In genomic region chr7:121397346-121397745, GRCh38 we compare ENCODE assay signal across 13 cellular contexts. TPM values are rescaled to one million over a fixed set of nuclear protein-coding genes. Genes with fewer than 3 reads are reported as not detected.
A peak's percentile ranks its signal among the peaks of the same experiment; 100 is the strongest.
DNase-seq lines count a peak whose midpoint lies in the region; ATAC-seq, FAIRE-seq and TF ChIP-seq lines count a peak whose summit lies in the region.
"Had no signal": no experiment of that assay in that cellular context is flagged by ENCODE, and none has a peak within 500 bp of the region (broad histone marks: within the 10 kb centered on the region; RNA-seq: fewer than 3 reads in every experiment).

No MANE protein-coding gene starts in this region.

- POLR2A ChIA-PET in naive thymus-derived CD8-positive, alpha-beta T cell (lab: Charles Lee): interaction anchor here (1.3 to 2.3 kb wide), 2 partner anchors 11 to 44 kb away, joined by 5 to 8 read pairs; no protein-coding TSS in a partner anchor

- H3K36me3 Mint-ChIP-seq in activated T-helper 17 cell treated with anti-CD3 and anti-CD28 coated beads, Interleukin-2, amount 50 U/mL, for 72 hours (ENCODE audit: low read depth): peaks cover 7% of the 10 kb centered on the region
- H3K36me3 Mint-ChIP-seq in naive thymus-derived CD8-positive, alpha-beta T cell: peaks cover 2 to 4% (median 4%) of the 10 kb centered on the region in 3 donors

- no peak for ATAC-seq in activated T-helper 17 cell treated with anti-CD3 and anti-CD28 coated beads, Interleukin-2, amount 50 U/mL, for 72 hours (replicated peaks)
- ATAC-seq in naive thymus-derived CD8-positive, alpha-beta T cell: no peak
- no peak for ATAC-seq in sciatic nerve

- H3K4me3 ChIP-seq in foreskin fibroblast (ENCODE audit: low read depth in 1 of 2, low read length in 2 of 2): no peak overlapping the region

- H3K9me3 Mint-ChIP-seq in activated T-helper 17 cell treated with anti-CD3 and anti-CD28 coated beads, Interleukin-2, amount 50 U/mL, for 72 hours: no peaks in the 10 kb centered on the region
- H3K9me3 Mint-ChIP-seq in naive thymus-derived CD8-positive, alpha-beta T cell: peaks cover 0 to 3% (median 0%) of the 10 kb centered on the region in 9 donors

- TF ChIP-seq CTCF in foreskin fibroblast (IDR thresholded peaks at IDR 0.05; ENCODE audit: low read depth, low read length): no peak

- DNase-seq in NCI-H524 (lab: John Stamatoyannopoulos, UW): peak; percentile 13 to 62
- DNase-seq in NCI-H524 treated with DMSO at 0.1 percent for 48 hours (lab: John Stamatoyannopoulos, UW): no peak
- DNase-seq in HT-29 (ENCODE audit: low spot score): peak; percentile 66
- no peak for DNase-seq in naive thymus-derived CD8-positive, alpha-beta T cell
- DNase-seq in foreskin fibroblast: no peak
- no peak for DNase-seq in RCC 7860 (ENCODE audit: low spot score)
- no peak for DNase-seq in sciatic nerve (ENCODE audit: low spot score)
- DNase-seq: activated effector memory CD4-positive, alpha-beta T cell treated with anti-CD3 and anti-CD28 coated beads, Interleukin-2, amount 50 U/mL, for 16 hours; NCI-H1105 treated with DMSO at 0.1 percent for 48 hours; posterior cingulate gyrus; stimulated activated CD4-positive, alpha-beta T cell treated with anti-CD3 and anti-CD28 coated beads, Interleukin-4, amount 100 ng/mL, for 24 hours; substantia nigra had no signal

- H3K27me3 Mint-ChIP-seq in activated T-helper 17 cell treated with anti-CD3 and anti-CD28 coated beads, Interleukin-2, amount 50 U/mL, for 72 hours: no peaks in the 10 kb centered on the region
- no peaks in the 10 kb centered on the region for H3K27me3 Mint-ChIP-seq in naive thymus-derived CD8-positive, alpha-beta T cell

- no peak for FAIRE-seq in RCC 7860 (lab: Jason Lieb, UNC)

- peak overlapping the region; percentile 83 for H3K4me3 Mint-ChIP-seq in activated T-helper 17 cell treated with anti-CD3 and anti-CD28 coated beads, Interleukin-2, amount 50 U/mL, for 72 hours
- H3K4me3 Mint-ChIP-seq in naive thymus-derived CD8-positive, alpha-beta T cell: peak overlapping the region in 9 of 10 donors; percentile 8 to 89 (median 64)

- intact Hi-C loops in sciatic nerve (cut with DNase I): no loop called here

- H3K4me1 Mint-ChIP-seq in activated T-helper 17 cell treated with anti-CD3 and anti-CD28 coated beads, Interleukin-2, amount 50 U/mL, for 72 hours: peaks cover under 1% of the 10 kb centered on the region
- peaks cover 6 to 28% (median 13%) of the 10 kb centered on the region in 4 donors for H3K4me1 Mint-ChIP-seq in naive thymus-derived CD8-positive, alpha-beta T cell

- H3K27ac Mint-ChIP-seq in activated T-helper 17 cell treated with anti-CD3 and anti-CD28 coated beads, Interleukin-2, amount 50 U/mL, for 72 hours: no peak overlapping the region
- peak overlapping the region in 4 of 10 donors; percentile 19 to 70 (median 44) for H3K27ac Mint-ChIP-seq in naive thymus-derived CD8-positive, alpha-beta T cell

RNA-seq across cellular contexts. Expression of gene FAM3C, which starts 1.2 kb away (rescaled TPM):
- 37.4 and 38.5 TPM in 2 replicates for total RNA-seq in HT-29 (2014; rRNA removed; shearing (Covaris generic))
- total RNA-seq in activated T-helper 17 cell treated with anti-CD3 and anti-CD28 coated beads, Interleukin-2, amount 50 U/mL, for 72 hours: 10 to 100 TPM; 18.5 to 22.8 TPM
- 10 to 100 TPM; 19.6 to 20.6 TPM for total RNA-seq in naive thymus-derived CD8-positive, alpha-beta T cell
- 10 to 100 TPM in 2 of 3 donors, 1 to 10 TPM in 1; 8.9 to 12.4 (median 11.9) TPM for polyA plus RNA-seq in naive thymus-derived CD8-positive, alpha-beta T cell
- 56.2 TPM for total RNA-seq in sciatic nerve

Comparison
In these comparisons a context has a peak if more than half of its experiments do, and no peak if none do; other contexts are left out.
1. DNase-seq: peak in NCI-H524 (2 of 2) and HT-29 (single experiment); none in NCI-H524 treated with DMSO at 0.1 percent for 48 hours (single experiment), naive thymus-derived CD8-positive, alpha-beta T cell (0 of 10), foreskin fibroblast (0 of 2), RCC 7860 (single experiment) and sciatic nerve (single experiment).